ENCODE assay signal across 11 cellular contexts in genomic region chr3:130916507-130917167, GRCh38. TPM values are rescaled to one million over a fixed set of nuclear protein-coding genes. Genes with fewer than 3 reads are reported as not detected.
A peak's percentile ranks its signal among the peaks of the same experiment; 100 is the strongest.
DNase-seq lines count a peak whose midpoint lies in the region; ATAC-seq and TF ChIP-seq lines count a peak whose summit lies in the region.
"Had no signal": no experiment of that assay in that cellular context is flagged by ENCODE, and none has a peak within 500 bp of the region (broad histone marks: within the 10 kb centered on the region; RNA-seq: fewer than 3 reads in every experiment).

No MANE protein-coding gene starts in this region.

- POLR2A ChIA-PET in activated CD4-positive, alpha-beta memory T cell treated with anti-CD3 and anti-CD28 coated beads for 36 hours (lab: Charles Lee): no interaction called here

- H3K9me3 Mint-ChIP-seq in effector memory CD8-positive, alpha-beta T cell: no peaks in the 10 kb centered on the region
- peaks cover 12% of the 10 kb centered on the region for H3K9me3 Mint-ChIP-seq in activated CD4-positive, alpha-beta memory T cell treated with anti-CD3 and anti-CD28 coated beads for 36 hours

- H3K4me3 ChIP-seq in lower lobe of right lung: no peak overlapping the region
- H3K4me3 ChIP-seq: SK-N-MC had no signal

- intact Hi-C loops in lower lobe of right lung (cut with DNase I): no loop called here
- intact Hi-C loops in activated CD4-positive, alpha-beta memory T cell treated with anti-CD3 and anti-CD28 coated beads for 36 hours (cut with micrococcal nuclease): no loop called here

- ATAC-seq in GM18861 (IDR thresholded peaks at IDR 0.05; ENCODE audit: unreplicated experiment): peak; percentile 61
- ATAC-seq in GM21447 (IDR thresholded peaks at IDR 0.05; ENCODE audit: unreplicated experiment): peak; percentile 84
- peak; percentile 68 for ATAC-seq in HG03196 (IDR thresholded peaks at IDR 0.05; ENCODE audit: unreplicated experiment)
- no peak for ATAC-seq in effector memory CD8-positive, alpha-beta T cell (replicated peaks)
- ATAC-seq in lower lobe of right lung: no peak
- ATAC-seq: activated naive CD4-positive, alpha-beta T cell treated with anti-CD3 and anti-CD28 coated beads, Interleukin-2, amount 50 U/mL, for 72 hours had no signal

- H3K27ac Mint-ChIP-seq in effector memory CD8-positive, alpha-beta T cell: peak overlapping the region; percentile 44 to 71
- H3K27ac Mint-ChIP-seq in activated CD4-positive, alpha-beta memory T cell treated with anti-CD3 and anti-CD28 coated beads for 36 hours: no peak overlapping the region
- H3K27ac Mint-ChIP-seq: activated naive CD4-positive, alpha-beta T cell treated with anti-CD3 and anti-CD28 coated beads, Interleukin-2, amount 50 U/mL, for 72 hours had no signal

- peaks cover 15 to 38% of the 10 kb centered on the region in 2 donors for H3K4me1 Mint-ChIP-seq in effector memory CD8-positive, alpha-beta T cell (ENCODE audit: low read depth in 2 of 2)
- H3K4me1 Mint-ChIP-seq in activated CD4-positive, alpha-beta memory T cell treated with anti-CD3 and anti-CD28 coated beads for 36 hours (ENCODE audit: low read depth): peaks cover 20% of the 10 kb centered on the region

- H3K9me3 ChIP-seq in lower lobe of right lung: peaks cover 4% of the 10 kb centered on the region

- no peak overlapping the region for H3K4me3 Mint-ChIP-seq in effector memory CD8-positive, alpha-beta T cell
- H3K4me3 Mint-ChIP-seq in activated CD4-positive, alpha-beta memory T cell treated with anti-CD3 and anti-CD28 coated beads for 36 hours: no peak overlapping the region

- no peaks in the 10 kb centered on the region for H3K27me3 ChIP-seq in lower lobe of right lung (ENCODE audit: low read depth)

- H3K27ac ChIP-seq in lower lobe of right lung: no peak overlapping the region

- DNase-seq in effector memory CD8-positive, alpha-beta T cell: no peak
- DNase-seq in lower lobe of right lung: no peak
- DNase-seq in anterior cingulate cortex (lab: John Stamatoyannopoulos, UW): no peak
- no peak for DNase-seq in activated CD4-positive, alpha-beta memory T cell treated with anti-CD3 and anti-CD28 coated beads for 36 hours
- DNase-seq: Calu3, NCI-H2081 had no signal

- H3K4me1 ChIP-seq in lower lobe of right lung: no peaks in the 10 kb centered on the region

- no peaks in the 10 kb centered on the region for H3K36me3 ChIP-seq in lower lobe of right lung

- H3K27me3 Mint-ChIP-seq in effector memory CD8-positive, alpha-beta T cell: no peaks in the 10 kb centered on the region
- no peaks in the 10 kb centered on the region for H3K27me3 Mint-ChIP-seq in activated CD4-positive, alpha-beta memory T cell treated with anti-CD3 and anti-CD28 coated beads for 36 hours

- no peak for TF ChIP-seq CTCF in lower lobe of right lung (IDR thresholded peaks at IDR 0.05)

- CTCF ChIA-PET in activated CD4-positive, alpha-beta memory T cell treated with anti-CD3 and anti-CD28 coated beads for 36 hours (lab: Charles Lee): no interaction called here

- peaks cover 5% of the 10 kb centered on the region for H3K36me3 Mint-ChIP-seq in effector memory CD8-positive, alpha-beta T cell (ENCODE audit: insufficient read depth)
- peaks cover 20% of the 10 kb centered on the region for H3K36me3 Mint-ChIP-seq in activated CD4-positive, alpha-beta memory T cell treated with anti-CD3 and anti-CD28 coated beads for 36 hours

RNA-seq across cellular contexts. Expression of gene ATP2C1, which starts 22.8 kb away (rescaled TPM):
- total RNA-seq in lower lobe of right lung: 128 TPM
- 10 to 100 TPM; 49.8 to 53.2 TPM for total RNA-seq in activated CD4-positive, alpha-beta memory T cell treated with anti-CD3 and anti-CD28 coated beads for 36 hours

Comparison
In these comparisons a context has a peak if more than half of its experiments do, and no peak if none do; other contexts are left out.
1. ATAC-seq: peak in GM18861 (single experiment), GM21447 (single experiment) and HG03196 (single experiment); none in effector memory CD8-positive, alpha-beta T cell (single experiment) and lower lobe of right lung (0 of 2).